In genomic region chr20:46850896-46851295, GRCh38 we compare ENCODE assay signal across 25 cellular contexts. TPM values are rescaled to one million over a fixed set of nuclear protein-coding genes. Genes with fewer than 3 reads are reported as not detected.
DNase-seq lines count a peak whose midpoint lies in the region; ATAC-seq, FAIRE-seq and TF ChIP-seq lines count a peak whose summit lies in the region.
"Had no signal": no experiment of that assay in that cellular context is flagged by ENCODE, and none has a peak within 500 bp of the region (broad histone marks: within the 10 kb centered on the region; RNA-seq: fewer than 3 reads in every experiment).

No MANE protein-coding gene starts in this region.

- H3K27me3 ChIP-seq in SJCRH30 (no peaks in the 10 kb centered on the region), K562 (ENCODE audit: control insufficient read depth in 2 of 2, insufficient read depth in 2 of 2, low read length in 2 of 2) (peaks cover 6 to 20% of the 10 kb centered on the region in 2 experiments; a peak in 4 of 5 replicates), hepatocyte (no peaks in the 10 kb centered on the region), neural progenitor cell (no peaks in the 10 kb centered on the region)
- H3K27me3 ChIP-seq: BE2C; BLaER1 treated with 17β-estradiol and CSF1 and Interleukin-3, amounts not matched to agents 10 nM and 100 nM had no signal

- no peak overlapping the region for H3K9ac ChIP-seq in K562 (ENCODE audit: insufficient read depth in 1 of 2, low read depth in 2 of 2, low read length in 2 of 2)
- no peak overlapping the region for H3K9ac ChIP-seq in neural progenitor cell
- H3K9ac ChIP-seq: BLaER1 treated with 17β-estradiol and CSF1 and Interleukin-3, amounts not matched to agents 10 nM and 100 nM had no signal

- H3K4me1 ChIP-seq in SJCRH30, result peaks cover 11% of the 10 kb centered on the region
- H3K4me1 ChIP-seq in K562 (replicated peaks in 1 of 2; ENCODE audit: control insufficient read depth in 2 of 2, insufficient read depth in 2 of 2, low read length in 2 of 2), result no peaks in the 10 kb centered on the region
- no peaks in the 10 kb centered on the region for H3K4me1 ChIP-seq in hepatocyte (ENCODE audit: insufficient read depth)
- peaks cover 13% of the 10 kb centered on the region for H3K4me1 ChIP-seq in neural progenitor cell
- H3K4me1 ChIP-seq: BE2C; BLaER1 treated with 17β-estradiol and CSF1 and Interleukin-3, amounts not matched to agents 10 nM and 100 nM; HAP-1 had no signal

- no peak for TF ChIP-seq CTCF in K562 (IDR thresholded peaks at IDR 0.05 in 2 of 3, conservative IDR thresholded peaks at IDR 0.05 in 1 of 3; ENCODE audit: insufficient read depth in 2 of 3, low read depth in 1 of 3, low read length in 3 of 3)
- no peak for TF ChIP-seq CTCF in hepatocyte (IDR thresholded peaks at IDR 0.05; ENCODE audit: poor library complexity)
- TF ChIP-seq CTCF in neural progenitor cell (IDR thresholded peaks at IDR 0.05), result no peak

- H3K36me3 ChIP-seq in SJCRH30 (no peaks in the 10 kb centered on the region), K562 (ENCODE audit: control insufficient read depth, insufficient read depth, low read length) (no peaks in the 10 kb centered on the region), hepatocyte (replicated peaks; ENCODE audit: insufficient read depth, low read depth) (no peaks in the 10 kb centered on the region), neural progenitor cell (no peaks in the 10 kb centered on the region)
- H3K36me3 ChIP-seq: BE2C; BLaER1 treated with 17β-estradiol and CSF1 and Interleukin-3, amounts not matched to agents 10 nM and 100 nM; HAP-1 had no signal

- peaks cover 5% of the 10 kb centered on the region for H3K27me3 Mint-ChIP-seq in neural progenitor cell (ENCODE audit: insufficient read depth, low read depth)

- ATAC-seq in K562 (no peak), HG02840 (IDR thresholded peaks at IDR 0.05; ENCODE audit: low FRiP score, unreplicated experiment) (no peak)
- ATAC-seq: A549 had no signal

- POLR2A ChIA-PET in K562 (lab: Yijun Ruan, JAX), result no interaction called here

- peak overlapping the region; percentile 22; the same call in 1 of the 2 replicates for H3K4me3 ChIP-seq in SJCRH30
- H3K4me3 ChIP-seq in K562, result no peak overlapping the region
- H3K4me3 ChIP-seq in hepatocyte, result no peak overlapping the region
- H3K4me3 ChIP-seq in neural progenitor cell, result no peak overlapping the region
- H3K4me3 ChIP-seq: A549; BLaER1 treated with 17β-estradiol and CSF1 and Interleukin-3, amounts not matched to agents 10 nM and 100 nM; HAP-1 had no signal

- H3K4me1 Mint-ChIP-seq in neural progenitor cell, result peaks cover 11% of the 10 kb centered on the region
- H3K4me1 Mint-ChIP-seq: CD14-positive monocyte; CD8-positive, alpha-beta memory T cell had no signal

- no peak for TF ChIP-seq EP300 in K562 (IDR thresholded peaks at IDR 0.05; ENCODE audit: low read length)

- in situ Hi-C loops in K562 (cut with MboI), result no loop called here

- TF ChIP-seq RAD21 in K562 (CRISPR knock-in tag; conservative IDR thresholded peaks at IDR 0.05 in 1 of 2, IDR thresholded peaks at IDR 0.05 in 1 of 2), result no peak

- H3K79me2 ChIP-seq in K562 (ENCODE audit: control insufficient read depth, insufficient read depth, low read length), result no peaks in the 10 kb centered on the region
- H3K79me2 ChIP-seq in hepatocyte, result no peaks in the 10 kb centered on the region
- H3K79me2 ChIP-seq in neural progenitor cell (ENCODE audit: low read depth), result no peaks in the 10 kb centered on the region

- no peak for TF ChIP-seq POLR2A in K562 (conservative IDR thresholded peaks at IDR 0.05)

- CTCF ChIA-PET in K562 (lab: Yijun Ruan, JAX; ENCODE audit: low intra/inter-chr PET ratio), result no interaction called here

- DNase-seq in SJCRH30 (no peak), K562 (ENCODE audit: extremely low read depth in 1 of 4, low spot score in 3 of 4) (no peak), hepatocyte (ENCODE audit: low spot score) (no peak), neural progenitor cell (ENCODE audit: low spot score) (no peak), GDM1 (lab: John Stamatoyannopoulos, UW) (no peak)
- no peak for DNase-seq in activated CD4-positive, alpha-beta T cell treated with anti-CD3 and anti-CD28 coated beads, Interleukin-2, amount 50 U/mL, for 4 hours
- DNase-seq: 8988T; ACHN; AML-193; BE2C; CD4-positive, alpha-beta T cell; CD8-positive, alpha-beta memory T cell; DMS 273 treated with DMSO at 0.1 percent for 48 hours; DMS79 treated with DMSO at 0.1 percent for 48 hours; GOT3; HFFc6 had no signal

- BruUV-seq in K562 (replicated peaks; lab: Mats Ljungman, UMichigan), result no TSS peak

- H3K9me3 Mint-ChIP-seq in neural progenitor cell, result no peaks in the 10 kb centered on the region
- H3K9me3 Mint-ChIP-seq: HFFc6 had no signal

- no peaks in the 10 kb centered on the region for H3K36me3 Mint-ChIP-seq in neural progenitor cell
- H3K36me3 Mint-ChIP-seq: CD14-positive monocyte; CD8-positive, alpha-beta memory T cell had no signal

- no peaks in the 10 kb centered on the region for H3K9me1 ChIP-seq in K562 (ENCODE audit: control insufficient read depth, insufficient read depth, low read length)

- no peaks in the 10 kb centered on the region for H3K9me2 ChIP-seq in hepatocyte (replicated peaks; ENCODE audit: insufficient read depth)

- H4K20me1 ChIP-seq in K562 (replicated peaks; ENCODE audit: control insufficient read depth, insufficient read depth, low read length) (no peaks in the 10 kb centered on the region), hepatocyte (ENCODE audit: insufficient read depth, poor library complexity, severe bottlenecking) (no peaks in the 10 kb centered on the region), neural progenitor cell (ENCODE audit: low read depth) (no peaks in the 10 kb centered on the region)
- H4K20me1 ChIP-seq: BLaER1 treated with 17β-estradiol and CSF1 and Interleukin-3, amounts not matched to agents 10 nM and 100 nM had no signal

- no peak overlapping the region for H3K27ac ChIP-seq in SJCRH30
- no peak overlapping the region for H3K27ac ChIP-seq in K562 (ENCODE audit: extremely low read depth, low read depth, low read length)
- peak overlapping the region; percentile 44 for H3K27ac ChIP-seq in hepatocyte
- H3K27ac ChIP-seq in neural progenitor cell, result no peak overlapping the region
- H3K27ac ChIP-seq: A549; BLaER1 treated with 17β-estradiol and CSF1 and Interleukin-3, amounts not matched to agents 10 nM and 100 nM had no signal

- WGBS in K562 (ENCODE audit: insufficient coverage, low coverage, missing lambda C conversion rate), result 0% methylated on average over 7 of the region's 7 CpGs
- 70% methylated on average over 7 of the region's 7 CpGs for WGBS in hepatocyte (ENCODE audit: low lambda C conversion rate, missing lambda C conversion rate)

- no peak overlapping the region for H3K4me3 Mint-ChIP-seq in neural progenitor cell
- H3K4me3 Mint-ChIP-seq: CD14-positive monocyte; CD4-positive, alpha-beta T cell; CD8-positive, alpha-beta memory T cell; HFFc6 had no signal

- intact Hi-C loops in K562 (cut with micrococcal nuclease), result no loop called here

- H3K9me3 ChIP-seq in SJCRH30 (replicated peaks) (peaks cover 5% of the 10 kb centered on the region; the same call in 1 of the 2 replicates), K562 (replicated peaks; ENCODE audit: control insufficient read depth, insufficient read depth, low read depth, low read length) (no peaks in the 10 kb centered on the region), hepatocyte (ENCODE audit: low read depth) (no peaks in the 10 kb centered on the region), neural progenitor cell (ENCODE audit: low read depth) (no peaks in the 10 kb centered on the region)
- H3K9me3 ChIP-seq: A549, BE2C, HAP-1 had no signal

- no peak for FAIRE-seq in K562 (lab: Jason Lieb, UNC)
- FAIRE-seq: A549, D721Med, GM12892, H54 had no signal

- no peak overlapping the region for H3K27ac Mint-ChIP-seq in neural progenitor cell
- H3K27ac Mint-ChIP-seq: CD4-positive, alpha-beta T cell; CD8-positive, alpha-beta memory T cell; HFFc6 had no signal

- H3F3A ChIP-seq in neural progenitor cell (ENCODE audit: low read depth), result no peaks in the 10 kb centered on the region

- H3K4me2 ChIP-seq in K562 (ENCODE audit: insufficient read depth, low read length) (no peak overlapping the region), hepatocyte (no peak overlapping the region), neural progenitor cell (no peak overlapping the region)
- H3K4me2 ChIP-seq: A549; BLaER1 treated with 17β-estradiol and CSF1 and Interleukin-3, amounts not matched to agents 10 nM and 100 nM had no signal

- H2AFZ ChIP-seq in K562 (ENCODE audit: low read depth, low read length) (no peak overlapping the region), hepatocyte (no peak overlapping the region), neural progenitor cell (replicated peaks) (peak overlapping the region; percentile 91)

TF ChIP-seq in K562, 482 proteins besides CTCF, POLR2A, EP300 and RAD21:
- TF ChIP-seq FOXJ3 (CRISPR knock-in tag; IDR thresholded peaks at IDR 0.05) (no peak), RBM25 (IDR thresholded peaks at IDR 0.05; ENCODE audit: low read depth, low read length, severe bottlenecking) (peak; percentile 60)

RNA-seq across cellular contexts. Expression of gene EYA2, which starts 43.7 kb away (rescaled TPM):
- 56.4 and 63.2 TPM in 2 replicates for total RNA-seq in SJCRH30 (2014; rRNA removed; shearing (Covaris generic))
- not detected in 2 replicates for total RNA-seq in K562 (2011; cell fraction: chromatin; rRNA removed; ENCODE audit: low replicate concordance)
- total RNA-seq in K562 (2011; cell fraction: nucleolus; rRNA removed), result not detected in 2 replicates
- not detected in 2 replicates for total RNA-seq in K562 (2011; cell fraction: nucleoplasm; rRNA removed)
- total RNA-seq in K562 (2014; rRNA removed), result not detected in 2 replicates
- not detected in 2 replicates for total RNA-seq in K562 (2014; rRNA removed; fragmentation: Illumina TruSeq; extraction: Trizol)
- total RNA-seq in K562 (2015; rRNA removed; fragmentation: Illumina TruSeq; extraction: Trizol), result not detected in 2 replicates
- not detected in 2 replicates for total RNA-seq in K562 (2021)
- not detected in 2 replicates for polyA plus RNA-seq in K562 (2011; rRNA removed)
- polyA plus RNA-seq in K562 (2011; cell fraction: cytosol; rRNA removed), result not detected in 2 replicates
- polyA plus RNA-seq in K562 (2011; cell fraction: nucleus; rRNA removed), result not detected in 2 replicates
- polyA plus RNA-seq in K562 (2012), result 0.06 TPM in 1 of 2 replicates, not detected in the other
- polyA plus RNA-seq in K562 (2014; fragmentation: Illumina TruSeq; extraction: Trizol), result not detected in 2 replicates
- under 1 TPM in 1 of 2 experiments, not detected in 1; 0.03 TPM for polyA plus RNA-seq in K562 (2014; fragmentation: Nextera tagmentation; extraction: Ambion mirVana)
- not detected in 2 replicates for polyA plus RNA-seq in K562 (2014; rRNA removed)
- polyA minus RNA-seq in K562 (2011; rRNA and poly(A)+ RNA removed), result not detected in 2 replicates
- not detected in 2 replicates for polyA minus RNA-seq in K562 (2011; cell fraction: cytosol; rRNA and poly(A)+ RNA removed)
- not detected in 2 replicates for polyA minus RNA-seq in K562 (2011; cell fraction: nucleus; rRNA and poly(A)+ RNA removed)
- 1.4 and 1.8 TPM in 2 replicates for total RNA-seq in hepatocyte
- 1.4 and 2.0 TPM in 2 replicates for polyA plus RNA-seq in hepatocyte
- total RNA-seq in neural progenitor cell (ENCODE audit: low replicate concordance), result 1.8 and 2.1 TPM in 2 replicates
- total RNA-seq: CD4-positive, alpha-beta T cell; CD8-positive, alpha-beta memory T cell; G401 had no signal
- polyA plus RNA-seq: CD8-positive, alpha-beta memory T cell had no signal

Comparison
In these comparisons a context has a peak if more than half of its experiments do, and no peak if none do; other contexts are left out.
1. RNA of gene EYA2, which starts 43.7 kb away (total RNA-seq): 56.4 to 63.2 TPM in SJCRH30; 1.8 to 2.1 TPM in neural progenitor cell, 1.4 to 1.8 TPM in hepatocyte and not detected in K562; every median in the first group is over 10 times any median in the second.